1 cellular context compared by ENCODE assay signal in genomic region chr10:75513292-75513691, GRCh38.
TF ChIP-seq lines count a peak whose summit lies in the region.

No MANE protein-coding gene starts in this region.

TF ChIP-seq in GM23338, 12 proteins besides CTCF, POLR2A, EP300 and RAD21 (continued from another document):
- TF ChIP-seq ZNF462 (CRISPR knock-in tag; IDR thresholded peaks at IDR 0.05) (no peak), EZH2 (IDR thresholded peaks at IDR 0.05; ENCODE audit: low read depth, unreplicated experiment) (no peak), NANOG (IDR thresholded peaks at IDR 0.05; ENCODE audit: borderline replicate concordance) (no peak), STAT1 (IDR thresholded peaks at IDR 0.05; ENCODE audit: unreplicated experiment) (no peak)
